In genomic region chr17:39926588-39927100, GRCh38 we compare ENCODE assay signal across 8 cellular contexts. TPM values are rescaled to one million over a fixed set of nuclear protein-coding genes. Genes with fewer than 3 reads are reported as not detected.
DNase-seq lines count a peak whose midpoint lies in the region; ATAC-seq and TF ChIP-seq lines count a peak whose summit lies in the region.

No MANE protein-coding gene starts in this region.

- H3K9ac ChIP-seq in SU-DHL-6 (ENCODE audit: low read length) (peak overlapping the region; percentile 78), smooth muscle cell (ENCODE audit: low read depth) (peak overlapping the region; percentile 97)

- H3K27ac ChIP-seq in SU-DHL-6 (ENCODE audit: low read depth, low read length): 0 out of 2 replicates have a peak overlapping the region, but pooled peaks have one; percentile 20
- H3K27ac ChIP-seq in angular gyrus (ENCODE audit: low read depth, low read length): peak overlapping the region; percentile 81
- H3K27ac ChIP-seq in smooth muscle cell (ENCODE audit: low read depth): peak overlapping the region; percentile 98

- no peaks in the 10 kb centered on the region for H3K27me3 ChIP-seq in SU-DHL-6 (ENCODE audit: low read length)
- H3K27me3 ChIP-seq in smooth muscle cell (ENCODE audit: low read depth): no peaks in the 10 kb centered on the region

- peaks cover 25% of the 10 kb centered on the region for H3K4me1 ChIP-seq in smooth muscle cell (ENCODE audit: low read depth)

- in situ Hi-C loops in G401 (cut with HindIII; ENCODE audit: low sequenced_read_pairs): no loop called here

- TF ChIP-seq CTCF in SU-DHL-6 (IDR thresholded peaks at IDR 0.05; ENCODE audit: insufficient read depth, low read length, poor library complexity, severe bottlenecking) (no peak), smooth muscle cell (IDR thresholded peaks at IDR 0.05; ENCODE audit: borderline replicate concordance, insufficient read depth, poor library complexity, severe bottlenecking) (no peak)

- peak; percentile 12 for ATAC-seq in HG02981 (IDR thresholded peaks at IDR 0.05; ENCODE audit: unreplicated experiment)
- no peak for ATAC-seq in GM19035 (IDR thresholded peaks at IDR 0.05; ENCODE audit: unreplicated experiment)

- DNase-seq in G401 (ENCODE audit: low spot score) (peak; percentile 11), smooth muscle cell (lab: John Stamatoyannopoulos, UW; ENCODE audit: unreplicated experiment) (no peak), NCI-H187 treated with DMSO at 0.1 percent for 48 hours (lab: John Stamatoyannopoulos, UW) (no peak)

- H3F3A ChIP-seq in SU-DHL-6 (ENCODE audit: insufficient read depth): no peaks in the 10 kb centered on the region
- peaks cover 7% of the 10 kb centered on the region for H3F3A ChIP-seq in smooth muscle cell (ENCODE audit: low read depth)

- 6% methylated on average over 13 of the region's 15 CpGs for WGBS in smooth muscle cell (ENCODE audit: low lambda C conversion rate)

- H3K36me3 ChIP-seq in SU-DHL-6 (ENCODE audit: low read length) (no peaks in the 10 kb centered on the region), smooth muscle cell (ENCODE audit: low read depth) (no peaks in the 10 kb centered on the region)

- peak overlapping the region; percentile 90 for H3K4me3 ChIP-seq in SU-DHL-6 (ENCODE audit: insufficient read depth, low read length, poor library complexity, severe bottlenecking)
- peak overlapping the region; percentile 75 for H3K4me3 ChIP-seq in iPS-11a (ENCODE audit: low read depth, low read length)
- peak overlapping the region; percentile 94 for H3K4me3 ChIP-seq in smooth muscle cell

- H3K79me2 ChIP-seq in SU-DHL-6 (ENCODE audit: insufficient read depth, low read length): peaks cover 31% of the 10 kb centered on the region
- peaks cover 30% of the 10 kb centered on the region for H3K79me2 ChIP-seq in smooth muscle cell (ENCODE audit: low read depth)

- no peaks in the 10 kb centered on the region for H3K9me2 ChIP-seq in SU-DHL-6 (replicated peaks; ENCODE audit: insufficient read depth, low read length)

- H2AFZ ChIP-seq in SU-DHL-6 (ENCODE audit: low read depth, low read length, severe bottlenecking) (peak overlapping the region; percentile 98), smooth muscle cell (ENCODE audit: low read depth) (peak overlapping the region; percentile 36)

- H3K9me3 ChIP-seq in SU-DHL-6 (ENCODE audit: insufficient read depth, low read length) (no peaks in the 10 kb centered on the region), smooth muscle cell (replicated peaks; ENCODE audit: low read depth) (no peaks in the 10 kb centered on the region)

- H4K20me1 ChIP-seq in SU-DHL-6 (ENCODE audit: low read depth, low read length) (no peaks in the 10 kb centered on the region), smooth muscle cell (ENCODE audit: low read depth) (peaks cover 43% of the 10 kb centered on the region)

- H3K4me2 ChIP-seq in SU-DHL-6 (ENCODE audit: low read depth, low read length, poor library complexity, severe bottlenecking): peak overlapping the region; percentile 89
- peak overlapping the region; percentile 98 for H3K4me2 ChIP-seq in smooth muscle cell

RNA-seq across cellular contexts. Expression of gene ORMDL3, which starts 0.8 kb away (rescaled TPM):
- total RNA-seq in G401 (2014; rRNA removed; shearing (Covaris generic)): 37.8 and 40.4 TPM in 2 replicates
- 29.8 and 43.5 TPM in 2 replicates for total RNA-seq in smooth muscle cell
- 24.7 and 34.9 TPM in 2 replicates for polyA plus RNA-seq in smooth muscle cell

RNA-seq across cellular contexts. Expression of gene LRRC3C, which starts 0.9 kb away (rescaled TPM):
- total RNA-seq in G401 (2014; rRNA removed; shearing (Covaris generic)): not detected in 2 replicates
- total RNA-seq in smooth muscle cell: not detected in 2 replicates
- not detected in 2 replicates for polyA plus RNA-seq in smooth muscle cell

RNA-seq across cellular contexts. Expression of gene GSDMB, which starts 8.2 kb away (rescaled TPM):
- total RNA-seq in G401 (2014; rRNA removed; shearing (Covaris generic)): 0.24 and 1.9 TPM in 2 replicates
- total RNA-seq in smooth muscle cell: 16.4 TPM in 2 replicates
- 6.6 and 12.6 TPM in 2 replicates for polyA plus RNA-seq in smooth muscle cell

RNA-seq across cellular contexts. Expression of gene GSDMA, which starts 36.2 kb away (rescaled TPM):
- not detected in 2 replicates for total RNA-seq in G401 (2014; rRNA removed; shearing (Covaris generic))
- 0.31 and 1.3 TPM in 2 replicates for total RNA-seq in smooth muscle cell
- polyA plus RNA-seq in smooth muscle cell: 0.28 and 0.50 TPM in 2 replicates

RNA-seq across cellular contexts. Expression of gene PSMD3, which starts 54.0 kb away (rescaled TPM):
- total RNA-seq in G401 (2014; rRNA removed; shearing (Covaris generic)): 248 and 317 TPM in 2 replicates
- total RNA-seq in smooth muscle cell: 58.0 and 83.8 TPM in 2 replicates
- 110 and 115 TPM in 2 replicates for polyA plus RNA-seq in smooth muscle cell

Comparison
In these comparisons a context has a peak if more than half of its experiments do, and no peak if none do; other contexts are left out.
1. H3K27ac ChIP-seq: peak in every context shown above with its lines; median percentile 98 in smooth muscle cell; 81 in angular gyrus; 20 in SU-DHL-6.